Comparison of ENCODE assay signal across 10 cellular contexts in the genomic region with DNA sequence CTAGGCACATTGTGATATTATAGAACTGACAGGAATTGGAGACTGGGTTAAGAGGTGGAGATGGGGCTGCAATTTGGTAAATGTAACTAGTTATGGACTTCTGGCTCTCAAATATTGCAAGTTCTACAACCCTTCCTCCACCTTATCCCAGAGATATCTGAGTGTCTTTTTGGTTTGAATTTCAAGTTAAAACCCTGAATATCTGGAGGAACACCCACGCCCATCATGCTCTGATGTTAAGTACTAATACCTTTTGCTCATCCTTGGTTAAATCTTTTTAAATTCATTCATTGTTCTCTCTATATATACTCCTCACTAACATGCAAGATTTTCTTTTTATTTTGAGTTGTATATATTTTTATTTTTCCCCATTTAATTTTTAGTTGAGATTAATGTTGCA. TPM values are rescaled to one million over a fixed set of nuclear protein-coding genes. Genes with fewer than 3 reads are reported as not detected.
"Had no signal": no experiment of that assay in that cellular context is flagged by ENCODE, and none has a peak within 500 bp of the region (broad histone marks: within the 10 kb centered on the region; RNA-seq: fewer than 3 reads in every experiment).

No MANE protein-coding gene starts in this region.

- H3K4me3 ChIP-seq: K562 had no signal

- H3K27ac Mint-ChIP-seq: IgD-negative memory B cell had no signal

- H3K27ac ChIP-seq: HL-60, KMS-11 had no signal

- H3K4me3 Mint-ChIP-seq: IgD-negative memory B cell had no signal

- H3K4me1 Mint-ChIP-seq: IgD-negative memory B cell had no signal

- ATAC-seq: HepG2, K562 had no signal

- FAIRE-seq: HepG2, HTR-8/SVneo, K562 had no signal

- DNase-seq: IMR-90, KBM-7, KG1 had no signal

RNA-seq across cellular contexts. Expression of a gene that starts 28.9 kb away (rescaled TPM):
- total RNA-seq: HT-29 had no signal
